8 cellular contexts compared by ENCODE assay signal in genomic region chr5:151150484-151151262, GRCh38. TPM values are rescaled to one million over a fixed set of nuclear protein-coding genes. Genes with fewer than 3 reads are reported as not detected.
DNase-seq lines count a peak whose midpoint lies in the region; ATAC-seq, FAIRE-seq and TF ChIP-seq lines count a peak whose summit lies in the region.

No MANE protein-coding gene starts in this region.

- TF ChIP-seq CTCF in esophagus muscularis mucosa (IDR thresholded peaks at IDR 0.05): no peak
- TF ChIP-seq CTCF in pancreas (IDR thresholded peaks at IDR 0.05): no peak

- 4% methylated on average over 5 of the region's 5 CpGs for WGBS in esophagus muscularis mucosa
- WGBS in pancreas, 2 donors: 57 to 64% methylated on average over 5 of the region's 5 CpGs

- TF ChIP-seq EP300 in esophagus muscularis mucosa (IDR thresholded peaks at IDR 0.05): no peak

- no peak for TF ChIP-seq POLR2A in esophagus muscularis mucosa (IDR thresholded peaks at IDR 0.05; ENCODE audit: low read depth)

- peak; percentile 22 for DNase-seq in ELF-1 (ENCODE audit: low read depth, low spot score)
- DNase-seq in Kasumi-1 (lab: John Stamatoyannopoulos, UW): peak; percentile 97 to 100
- DNase-seq in activated CD8-positive, alpha-beta memory T cell treated with anti-CD3 and anti-CD28 coated beads for 24 hours: peak; percentile 83
- DNase-seq in esophagus muscularis mucosa (ENCODE audit: extremely low spot score): no peak
- DNase-seq in pancreas: peak in 1 of 6 donors; percentile 30
- no peak for DNase-seq in foreskin melanocyte
- no peak for DNase-seq in cerebellar nuclear complex (lab: John Stamatoyannopoulos, UW)

- H3K9me3 ChIP-seq in esophagus muscularis mucosa (no peaks in the 10 kb centered on the region), pancreas (no peaks in the 10 kb centered on the region)

- peak; percentile 52 for ATAC-seq in GM21447 (IDR thresholded peaks at IDR 0.05; ENCODE audit: unreplicated experiment)
- ATAC-seq in pancreas: peak; percentile 35 to 80 (median 64)

- H3K27me3 ChIP-seq in esophagus muscularis mucosa (no peaks in the 10 kb centered on the region), pancreas (no peaks in the 10 kb centered on the region)

- H3K27ac ChIP-seq in esophagus muscularis mucosa (replicated peaks in 1 of 4) (peak overlapping the region; percentile 88 to 96 (median 94)), pancreas (peak overlapping the region in 1 of 4 donors; percentile 34)

- peak overlapping the region in 2 of 4 donors; percentile 2 to 20 for H3K4me3 ChIP-seq in esophagus muscularis mucosa
- H3K4me3 ChIP-seq in pancreas: no peak overlapping the region

- intact Hi-C loops in esophagus muscularis mucosa (cut with DNase I) (no loop called here), pancreas (cut with DNase I) (no loop called here)

- peaks cover 79 to 99% (median 98%) of the 10 kb centered on the region in 4 donors for H3K4me1 ChIP-seq in esophagus muscularis mucosa
- peaks cover 0 to 14% (median 0%) of the 10 kb centered on the region in 3 donors for H3K4me1 ChIP-seq in pancreas

- peaks cover 0 to 22% (median 20%) of the 10 kb centered on the region in 4 donors for H3K36me3 ChIP-seq in esophagus muscularis mucosa
- no peaks in the 10 kb centered on the region for H3K36me3 ChIP-seq in pancreas

- FAIRE-seq in pancreas (lab: Jason Lieb, UNC): no peak

RNA-seq across cellular contexts. Expression of gene ANXA6, which starts 6.9 kb away (rescaled TPM):
- 100 to 1,000 TPM; 232 to 442 (median 374) TPM for total RNA-seq in esophagus muscularis mucosa
- 10 to 100 TPM; 39.6 to 70.8 (median 48.7) TPM for total RNA-seq in pancreas
- polyA plus RNA-seq in pancreas: 10 to 100 TPM; 37.0 to 64.2 TPM

Comparison
In these comparisons a context has a peak if more than half of its experiments do, and no peak if none do; other contexts are left out.
1. DNase-seq: peak in ELF-1 (single experiment), Kasumi-1 (2 of 2) and activated CD8-positive, alpha-beta memory T cell treated with anti-CD3 and anti-CD28 coated beads for 24 hours (single experiment); none in esophagus muscularis mucosa (single experiment), foreskin melanocyte (single experiment) and cerebellar nuclear complex (0 of 2).